10 cellular contexts compared by ENCODE assay signal in genomic region chr14:47040490-47040889, GRCh38.
A peak's percentile ranks its signal among the peaks of the same experiment; 100 is the strongest.
DNase-seq lines count a peak whose midpoint lies in the region; ATAC-seq, FAIRE-seq and TF ChIP-seq lines count a peak whose summit lies in the region.
"Had no signal": no experiment of that assay in that cellular context is flagged by ENCODE, and none has a peak within 500 bp of the region (broad histone marks: within the 10 kb centered on the region; RNA-seq: fewer than 3 reads in every experiment).

No MANE protein-coding gene starts in this region.

- H2AFZ ChIP-seq in H1 (ENCODE audit: low read length): 0 out of 2 replicates have a peak overlapping the region, but pooled peaks have one; percentile 20

- H3K79me1 ChIP-seq in H1 (ENCODE audit: low read depth, low read length): no peaks in the 10 kb centered on the region

- no peak overlapping the region for H3K4me3 ChIP-seq in NT2/D1 (ENCODE audit: insufficient read length, low read depth)
- no peak overlapping the region for H3K4me3 ChIP-seq in H1 (ENCODE audit: extremely low read depth in 1 of 4, insufficient read depth in 2 of 4, low read depth in 3 of 4, low read length in 4 of 4)

- TF ChIP-seq CTCF in H1 (IDR thresholded peaks at IDR 0.05; ENCODE audit: control extremely low read depth in 1 of 3, insufficient read depth in 1 of 3, low read depth in 1 of 3, low read length in 3 of 3) (peak in 2 of 3 experiments; percentile 66 to 73; a peak in 3 of 4 replicates), nephron progenitor cell (IDR thresholded peaks at IDR 0.05) (peak; percentile 18)

- H3K4ac ChIP-seq in H1 (replicated peaks; ENCODE audit: insufficient read length, low read depth, low read length): no peak overlapping the region

- H3K27ac Mint-ChIP-seq in nephron progenitor cell: no peak overlapping the region

- no peak overlapping the region for H2BK5ac ChIP-seq in H1 (ENCODE audit: low read depth, low read length)

- H3K9ac ChIP-seq in NT2/D1 (ENCODE audit: insufficient read length, low read depth) (no peak overlapping the region), H1 (replicated peaks in 1 of 4; ENCODE audit: extremely low read depth in 1 of 4, low read depth in 3 of 4, low read length in 3 of 4) (no peak overlapping the region)

- no peak overlapping the region for H3K23ac ChIP-seq in H1 (ENCODE audit: insufficient read length)

- no peak overlapping the region for H3K27ac ChIP-seq in H1 (ENCODE audit: low read depth, low read length)

- TF ChIP-seq POLR2A in H1 (IDR thresholded peaks at IDR 0.05; ENCODE audit: control extremely low read depth in 1 of 2, low read depth in 2 of 2, low read length in 2 of 2): no peak

- H4K20me1 ChIP-seq in H1 (replicated peaks in 1 of 2; ENCODE audit: control insufficient read depth in 1 of 2, insufficient read depth in 2 of 2, low read length in 2 of 2): no peaks in the 10 kb centered on the region

- H3K79me2 ChIP-seq in H1 (ENCODE audit: control insufficient read depth in 1 of 2, insufficient read depth in 2 of 2, low read length in 2 of 2): no peaks in the 10 kb centered on the region

- H3K4me3 Mint-ChIP-seq in nephron progenitor cell: no peak overlapping the region

- H2BK12ac ChIP-seq in H1 (ENCODE audit: low read depth, low read length): no peak overlapping the region

- no peak overlapping the region for H4K8ac ChIP-seq in H1 (ENCODE audit: extremely low read depth, insufficient read depth, low read length)

- TF ChIP-seq RAD21 in H1 (IDR thresholded peaks at IDR 0.05 in 1 of 2, conservative IDR thresholded peaks at IDR 0.05 in 1 of 2; ENCODE audit: low read depth in 2 of 2, low read length in 2 of 2): peak; percentile 94 to 95

- H4K5ac ChIP-seq in H1 (ENCODE audit: insufficient read length, low read depth, low read length): no peak overlapping the region

- no peak for ATAC-seq in GM21576 (IDR thresholded peaks at IDR 0.05; ENCODE audit: unreplicated experiment)

- DNase-seq in H4 (ENCODE audit: low spot score): peak; percentile 68
- peak; percentile 16 for DNase-seq in NT2/D1 (ENCODE audit: low read depth, low spot score)
- no peak for DNase-seq in H1 (ENCODE audit: low read depth in 1 of 2, low spot score in 2 of 2)
- peak; percentile 8 for DNase-seq in nephron progenitor cell
- no peak for DNase-seq in NCI-H446 treated with DMSO at 0.1 percent for 48 hours (lab: John Stamatoyannopoulos, UW)
- no peak for DNase-seq in NCI-H1694 (lab: John Stamatoyannopoulos, UW)
- DNase-seq in NCI-H1930 (lab: John Stamatoyannopoulos, UW): no peak
- DNase-seq: effector CD8-positive, alpha-beta T cell had no signal

- no peaks in the 10 kb centered on the region for H3K27me3 Mint-ChIP-seq in nephron progenitor cell (ENCODE audit: low read depth, poor library complexity)

- H3K4me1 ChIP-seq in NT2/D1 (ENCODE audit: insufficient read depth, insufficient read length) (no peaks in the 10 kb centered on the region), H1 (replicated peaks in 1 of 4; ENCODE audit: control insufficient read depth in 3 of 4, insufficient read depth in 4 of 4, low read length in 3 of 4) (peaks cover 0 to 4% (median 0%) of the 10 kb centered on the region in 4 experiments; a peak in 2 of 7 replicates)

- H3K9me3 Mint-ChIP-seq in nephron progenitor cell: no peaks in the 10 kb centered on the region

- no peak overlapping the region for H3K14ac ChIP-seq in H1 (ENCODE audit: insufficient read length)

- WGBS in H1 (ENCODE audit: extremely low coverage in 1 of 2, insufficient coverage in 1 of 2, insufficient read length in 1 of 2, insufficient replicate concordance in 2 of 2, low coverage in 1 of 2, low lambda C conversion rate in 2 of 2, missing lambda C conversion rate in 1 of 2), 2 experiments: 53% methylated on average over 1 of the region's 1 CpG; no CpG with 5 or more reads in 1 of the 2 experiments

- FAIRE-seq in H1 (lab: Jason Lieb, UNC): peak; percentile 96
- FAIRE-seq: RCC 7860 had no signal

- H3K23me2 ChIP-seq in H1 (ENCODE audit: low read depth, low read length): no peaks in the 10 kb centered on the region

- no peak overlapping the region for H3K4me2 ChIP-seq in H1 (ENCODE audit: insufficient read depth in 1 of 2, low read depth in 2 of 2, low read length in 2 of 2)

- H2BK120ac ChIP-seq in H1 (replicated peaks; ENCODE audit: low read depth, low read length): no peak overlapping the region

- H2BK15ac ChIP-seq in H1 (ENCODE audit: low read length): no peak overlapping the region

- H3K18ac ChIP-seq in H1 (ENCODE audit: extremely low read depth, low read length): no peak overlapping the region

- no peak overlapping the region for H2BK20ac ChIP-seq in H1 (ENCODE audit: low read length)

- H3K9me3 ChIP-seq in NT2/D1 (ENCODE audit: insufficient read depth, low read length) (no peaks in the 10 kb centered on the region), H1 (ENCODE audit: insufficient read depth in 2 of 2, low read depth in 1 of 2, low read length in 1 of 2) (no peaks in the 10 kb centered on the region)

- H3K36me3 Mint-ChIP-seq in nephron progenitor cell (ENCODE audit: low read depth): no peaks in the 10 kb centered on the region

- H3K4me1 Mint-ChIP-seq in nephron progenitor cell: peaks cover 4% of the 10 kb centered on the region

- CTCF ChIA-PET in H1 (lab: Charles Lee; ENCODE audit: partially characterized antibody): interaction anchor here (0.7 to 3.3 kb wide), 12 partner anchors 9 to 552 kb away, joined by 3 to 14 read pairs (median 3); partner anchors contain the start of gene RPL10L

- POLR2A ChIA-PET in H1 (lab: Charles Lee; ENCODE audit: partially characterized antibody): no interaction called here

- no peak overlapping the region for H3K56ac ChIP-seq in H1 (replicated peaks; ENCODE audit: insufficient read length, low read depth, low read length)

- no peaks in the 10 kb centered on the region for H3K36me3 ChIP-seq in NT2/D1 (ENCODE audit: insufficient read depth, insufficient read length, low read length)
- no peaks in the 10 kb centered on the region for H3K36me3 ChIP-seq in H1 (ENCODE audit: control insufficient read depth in 2 of 4, insufficient read depth in 4 of 4, low read length in 3 of 4)

- no peak for TF ChIP-seq EP300 in H1 (IDR thresholded peaks at IDR 0.05; ENCODE audit: borderline replicate concordance in 1 of 2, low read depth in 2 of 2, low read length in 2 of 2)

- H3K27me3 ChIP-seq in NT2/D1 (ENCODE audit: insufficient read depth, insufficient read length): no peaks in the 10 kb centered on the region
- H3K27me3 ChIP-seq in H1 (replicated peaks in 1 of 4; ENCODE audit: control insufficient read depth in 3 of 4, extremely low read depth in 1 of 4, insufficient read depth in 3 of 4, low read length in 3 of 4): no peaks in the 10 kb centered on the region

- H4K91ac ChIP-seq in H1 (replicated peaks; ENCODE audit: insufficient read length, low read length): no peak overlapping the region

- no peak overlapping the region for H2AK5ac ChIP-seq in H1 (ENCODE audit: low read depth, low read length)

Comparison
In these comparisons a context has a peak if more than half of its experiments do, and no peak if none do; other contexts are left out.
1. DNase-seq: peak in H4 (single experiment), NT2/D1 (single experiment) and nephron progenitor cell (single experiment); none in H1 (0 of 2), NCI-H446 treated with DMSO at 0.1 percent for 48 hours (single experiment), NCI-H1694 (single experiment) and NCI-H1930 (0 of 2).